In genomic region chr3:171399842-171400241, GRCh38 we compare ENCODE assay signal across 13 cellular contexts.
"Had no signal": no experiment of that assay in that cellular context is flagged by ENCODE, and none has a peak within 500 bp of the region (broad histone marks: within the 10 kb centered on the region; RNA-seq: fewer than 3 reads in every experiment).

No MANE protein-coding gene starts in this region.

- H3K4me1 ChIP-seq: colonic mucosa had no signal

- H3K9me3 ChIP-seq: colonic mucosa, neutrophil, tibial artery, upper lobe of left lung, vagina had no signal

- H3K4me3 ChIP-seq: colonic mucosa, hepatocyte, tibial artery, upper lobe of left lung, vagina had no signal

- DNase-seq: colonic mucosa; dermis blood vessel endothelial cell; glutamatergic neuron; kidney; left cardiac atrium; naive thymus-derived CD8-positive, alpha-beta T cell; stimulated activated CD4-positive, alpha-beta T cell treated with anti-CD3 and anti-CD28 coated beads, Interleukin-4, amount 100 ng/mL, for 24 hours; tibial artery; upper lobe of left lung had no signal

- H3K36me3 ChIP-seq: colonic mucosa, neutrophil, tibial artery, upper lobe of left lung, vagina had no signal

- H3K27ac ChIP-seq: colonic mucosa, hepatocyte, neutrophil, tibial artery, upper lobe of left lung, vagina had no signal

- ATAC-seq: naive thymus-derived CD8-positive, alpha-beta T cell; stimulated activated memory B cell treated with anti-CD40 and anti-IgM and Interleukin-4, amounts not matched to agents 10 μg/mL and 1 μg/mL and 100 μg/mL, for 72 hours had no signal

- H3K27me3 ChIP-seq: colonic mucosa, hepatocyte, neutrophil, tibial artery, upper lobe of left lung, vagina had no signal
